ENCODE assay signal across 1 cellular context in the genomic region with DNA sequence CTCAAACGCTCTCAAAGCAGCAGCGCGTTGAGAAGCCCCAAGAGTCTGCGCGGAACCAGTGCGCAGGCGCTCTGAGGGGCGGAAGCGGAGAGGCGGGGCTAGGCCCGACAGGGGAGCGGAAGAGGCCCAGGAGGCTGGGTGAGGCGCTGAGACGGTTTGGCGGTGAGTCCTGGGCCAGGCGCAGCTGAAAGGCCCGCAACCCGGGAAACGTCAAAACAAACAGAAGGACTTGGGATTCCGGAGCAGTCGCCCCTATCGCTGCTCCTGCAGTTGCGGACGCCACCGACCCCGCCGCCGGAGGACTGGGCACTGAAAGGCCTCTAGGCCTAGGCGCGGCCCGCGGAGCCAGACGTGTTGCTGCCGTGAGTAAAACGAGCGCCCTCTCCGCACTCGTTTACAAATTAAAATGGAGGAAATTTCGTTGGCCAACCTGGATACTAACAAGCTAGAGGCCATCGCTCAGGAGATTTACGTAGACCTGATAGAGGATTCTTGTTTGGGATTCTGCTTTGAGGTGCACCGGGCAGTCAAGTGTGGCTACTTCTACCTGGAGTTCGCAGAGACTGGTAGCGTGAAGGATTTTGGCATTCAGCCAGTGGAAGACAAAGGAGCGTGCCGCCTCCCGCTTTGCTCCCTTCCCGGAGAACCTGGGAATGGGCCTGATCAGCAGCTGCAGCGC.
TF ChIP-seq lines count a peak whose summit lies in the region.

A gene with protein sequence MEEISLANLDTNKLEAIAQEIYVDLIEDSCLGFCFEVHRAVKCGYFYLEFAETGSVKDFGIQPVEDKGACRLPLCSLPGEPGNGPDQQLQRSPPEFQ (plus strand): TSS at position 129 of the 679 bp plus-strand sequence. CDS start 278 bp downstream, at position 407.

TF ChIP-seq in HCT116, 20 proteins besides CTCF, POLR2A, EP300 and RAD21 (continued from another document):
- TF ChIP-seq, protein P1, sequence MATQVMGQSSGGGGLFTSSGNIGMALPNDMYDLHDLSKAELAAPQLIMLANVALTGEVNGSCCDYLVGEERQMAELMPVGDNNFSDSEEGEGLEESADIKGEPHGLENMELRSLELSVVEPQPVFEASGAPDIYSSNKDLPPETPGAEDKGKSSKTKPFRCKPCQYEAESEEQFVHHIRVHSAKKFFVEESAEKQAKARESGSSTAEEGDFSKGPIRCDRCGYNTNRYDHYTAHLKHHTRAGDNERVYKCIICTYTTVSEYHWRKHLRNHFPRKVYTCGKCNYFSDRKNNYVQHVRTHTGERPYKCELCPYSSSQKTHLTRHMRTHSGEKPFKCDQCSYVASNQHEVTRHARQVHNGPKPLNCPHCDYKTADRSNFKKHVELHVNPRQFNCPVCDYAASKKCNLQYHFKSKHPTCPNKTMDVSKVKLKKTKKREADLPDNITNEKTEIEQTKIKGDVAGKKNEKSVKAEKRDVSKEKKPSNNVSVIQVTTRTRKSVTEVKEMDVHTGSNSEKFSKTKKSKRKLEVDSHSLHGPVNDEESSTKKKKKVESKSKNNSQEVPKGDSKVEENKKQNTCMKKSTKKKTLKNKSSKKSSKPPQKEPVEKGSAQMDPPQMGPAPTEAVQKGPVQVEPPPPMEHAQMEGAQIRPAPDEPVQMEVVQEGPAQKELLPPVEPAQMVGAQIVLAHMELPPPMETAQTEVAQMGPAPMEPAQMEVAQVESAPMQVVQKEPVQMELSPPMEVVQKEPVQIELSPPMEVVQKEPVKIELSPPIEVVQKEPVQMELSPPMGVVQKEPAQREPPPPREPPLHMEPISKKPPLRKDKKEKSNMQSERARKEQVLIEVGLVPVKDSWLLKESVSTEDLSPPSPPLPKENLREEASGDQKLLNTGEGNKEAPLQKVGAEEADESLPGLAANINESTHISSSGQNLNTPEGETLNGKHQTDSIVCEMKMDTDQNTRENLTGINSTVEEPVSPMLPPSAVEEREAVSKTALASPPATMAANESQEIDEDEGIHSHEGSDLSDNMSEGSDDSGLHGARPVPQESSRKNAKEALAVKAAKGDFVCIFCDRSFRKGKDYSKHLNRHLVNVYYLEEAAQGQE (IDR thresholded peaks at IDR 0.05; ENCODE audit: low read depth): no peak
- no peak; the same call in 1 of the 2 replicates for TF ChIP-seq EGR1 (IDR thresholded peaks at IDR 0.05; ENCODE audit: low read depth)
TF ChIP-seq in HCT116: peak in this region for 7.
